In genomic region chr20:3658708-3659491, GRCh38 we compare ENCODE assay signal across 10 cellular contexts. TPM values are rescaled to one million over a fixed set of nuclear protein-coding genes. Genes with fewer than 3 reads are reported as not detected.
DNase-seq lines count a peak whose midpoint lies in the region; ATAC-seq and TF ChIP-seq lines count a peak whose summit lies in the region.
"Had no signal": no experiment of that assay in that cellular context is flagged by ENCODE, and none has a peak within 500 bp of the region (broad histone marks: within the 10 kb centered on the region; RNA-seq: fewer than 3 reads in every experiment).

No MANE protein-coding gene starts in this region.

- no peak overlapping the region for H3K4me3 ChIP-seq in uterus
- H3K4me3 ChIP-seq: right lobe of liver had no signal

- no peak for TF ChIP-seq CTCF in uterus (IDR thresholded peaks at IDR 0.05)

- TF ChIP-seq POLR2A in uterus (IDR thresholded peaks at IDR 0.05), result no peak

- no peaks in the 10 kb centered on the region for H3K36me3 ChIP-seq in uterus
- H3K36me3 ChIP-seq: right lobe of liver had no signal

- H3K27ac ChIP-seq in uterus, result no peak overlapping the region
- H3K27ac ChIP-seq: C4-2B, right lobe of liver had no signal

- intact Hi-C loops in left cardiac atrium (cut with DNase I) (no loop called here), uterus (cut with DNase I; ENCODE audit: low total_unique reads) (no loop called here)

- DNase-seq in activated effector memory CD4-positive, alpha-beta T cell treated with anti-CD3 and anti-CD28 coated beads, Interleukin-2, amount 50 U/mL, for 16 hours, result peak; percentile 12
- DNase-seq in activated effector memory CD4-positive, alpha-beta T cell treated with Interleukin-2 at 50 U/mL for 16 hours, result no peak
- DNase-seq in RPMI8226 (peak; percentile 83), left cardiac atrium (no peak), NCI-H2196 (lab: John Stamatoyannopoulos, UW; ENCODE audit: unreplicated experiment) (no peak), uterus (no peak)
- DNase-seq in stimulated activated naive CD8-positive, alpha-beta T cell treated with anti-CD3 and anti-CD28 coated beads, Interleukin-15, Interleukin-2, amounts not matched to agents 100 U/mL and 50 U/mL, for 24 hours, result no peak

- ATAC-seq in HG03039 (IDR thresholded peaks at IDR 0.05; ENCODE audit: unreplicated experiment), result peak; percentile 81
- ATAC-seq in stimulated activated naive CD8-positive, alpha-beta T cell treated with anti-CD3 and anti-CD28 coated beads, Interleukin-15, Interleukin-2, amounts not matched to agents 100 U/mL and 50 U/mL, for 24 hours, result peak; percentile 15
- no peak for ATAC-seq in left cardiac atrium
- ATAC-seq: right lobe of liver had no signal

- peaks cover 0 to 7% of the 10 kb centered on the region in 2 donors for H3K4me1 ChIP-seq in uterus
- H3K4me1 ChIP-seq: right lobe of liver had no signal

- no peaks in the 10 kb centered on the region for H3K9me3 ChIP-seq in uterus
- H3K9me3 ChIP-seq: right lobe of liver had no signal

- H3K27me3 ChIP-seq in uterus, result peaks cover 5 to 15% of the 10 kb centered on the region in 2 donors
- H3K27me3 ChIP-seq: right lobe of liver had no signal

RNA-seq across cellular contexts. Expression of gene GFRA4, which starts 4.3 kb away (rescaled TPM):
- total RNA-seq in left cardiac atrium (not detected), uterus (not detected)
- total RNA-seq: right lobe of liver had no signal

RNA-seq across cellular contexts. Expression of gene ADAM33, which starts 22.9 kb away (rescaled TPM):
- total RNA-seq in left cardiac atrium (10 to 100 TPM in 1 of 2 donors, 1 to 10 TPM in 1; 9.9 to 18.5 TPM), uterus (100 to 1,000 TPM in 2 of 4 donors, 10 to 100 TPM in 2; 66.5 to 215 (median 128) TPM)

RNA-seq across cellular contexts. Expression of gene SIGLEC1, which starts 53.5 kb away (rescaled TPM):
- total RNA-seq in left cardiac atrium (10 to 100 TPM; 12.4 to 23.9 TPM), uterus (1 to 10 TPM; 1.0 to 7.9 (median 3.4) TPM)

Comparison
In these comparisons a context has a peak if more than half of its experiments do, and no peak if none do; other contexts are left out.
1. DNase-seq: peak in activated effector memory CD4-positive, alpha-beta T cell treated with anti-CD3 and anti-CD28 coated beads, Interleukin-2, amount 50 U/mL, for 16 hours (single experiment) and RPMI8226 (single experiment); none in activated effector memory CD4-positive, alpha-beta T cell treated with Interleukin-2 at 50 U/mL for 16 hours (single experiment), stimulated activated naive CD8-positive, alpha-beta T cell treated with anti-CD3 and anti-CD28 coated beads, Interleukin-15, Interleukin-2, amounts not matched to agents 100 U/mL and 50 U/mL, for 24 hours (single experiment), left cardiac atrium (single experiment), NCI-H2196 (single experiment) and uterus (0 of 2).
2. ATAC-seq: peak in HG03039 (single experiment) and stimulated activated naive CD8-positive, alpha-beta T cell treated with anti-CD3 and anti-CD28 coated beads, Interleukin-15, Interleukin-2, amounts not matched to agents 100 U/mL and 50 U/mL, for 24 hours (single experiment); none in left cardiac atrium (0 of 2).